1 cellular context compared by ENCODE assay signal in the genomic region with DNA sequence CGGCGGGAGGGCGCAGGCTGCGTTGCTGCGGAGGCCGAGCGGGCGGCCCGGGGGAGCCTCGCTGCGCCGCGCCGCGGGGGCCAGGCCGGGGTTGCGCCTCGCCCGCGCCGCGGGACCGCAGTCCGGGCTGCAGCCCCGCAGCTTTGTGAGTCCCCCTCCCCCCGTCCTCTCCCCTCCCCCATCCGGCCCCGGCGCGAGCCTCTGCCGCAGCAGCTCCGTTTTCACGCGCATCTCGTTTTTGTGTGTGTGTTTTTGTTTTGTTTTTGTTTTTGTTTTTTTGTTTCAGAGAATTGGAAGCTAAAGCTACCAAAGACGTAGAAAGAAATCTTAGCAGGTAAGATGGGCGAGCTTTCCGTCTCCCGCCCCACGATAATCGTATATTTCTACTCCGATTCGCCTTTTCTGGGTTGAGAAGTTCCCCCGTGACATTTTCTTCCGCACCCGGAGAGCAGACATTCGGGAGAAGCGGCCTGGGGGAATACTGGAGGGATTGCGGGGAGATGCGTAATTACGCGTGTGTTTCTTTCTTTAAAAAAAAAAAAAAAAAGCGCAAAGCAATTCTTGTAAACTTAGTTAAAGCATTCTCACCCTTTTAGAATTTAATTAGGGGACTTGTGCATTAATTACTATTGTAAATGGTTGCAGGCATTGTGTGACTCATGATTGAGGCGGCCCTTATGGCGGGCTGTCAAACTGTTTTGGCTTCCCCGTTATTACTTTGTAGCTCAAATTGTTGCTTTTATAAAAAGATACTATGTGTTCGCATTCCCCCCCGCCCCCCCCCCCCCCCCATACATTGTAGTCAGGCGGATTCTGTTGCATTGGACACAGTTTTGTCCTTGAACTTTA.
TF ChIP-seq lines count a peak whose summit lies in the region.

No MANE protein-coding gene starts in this region.

TF ChIP-seq in HepG2, 621 proteins besides CTCF, POLR2A, EP300 and RAD21 (continued from another document):
- TF ChIP-seq, protein P1, sequence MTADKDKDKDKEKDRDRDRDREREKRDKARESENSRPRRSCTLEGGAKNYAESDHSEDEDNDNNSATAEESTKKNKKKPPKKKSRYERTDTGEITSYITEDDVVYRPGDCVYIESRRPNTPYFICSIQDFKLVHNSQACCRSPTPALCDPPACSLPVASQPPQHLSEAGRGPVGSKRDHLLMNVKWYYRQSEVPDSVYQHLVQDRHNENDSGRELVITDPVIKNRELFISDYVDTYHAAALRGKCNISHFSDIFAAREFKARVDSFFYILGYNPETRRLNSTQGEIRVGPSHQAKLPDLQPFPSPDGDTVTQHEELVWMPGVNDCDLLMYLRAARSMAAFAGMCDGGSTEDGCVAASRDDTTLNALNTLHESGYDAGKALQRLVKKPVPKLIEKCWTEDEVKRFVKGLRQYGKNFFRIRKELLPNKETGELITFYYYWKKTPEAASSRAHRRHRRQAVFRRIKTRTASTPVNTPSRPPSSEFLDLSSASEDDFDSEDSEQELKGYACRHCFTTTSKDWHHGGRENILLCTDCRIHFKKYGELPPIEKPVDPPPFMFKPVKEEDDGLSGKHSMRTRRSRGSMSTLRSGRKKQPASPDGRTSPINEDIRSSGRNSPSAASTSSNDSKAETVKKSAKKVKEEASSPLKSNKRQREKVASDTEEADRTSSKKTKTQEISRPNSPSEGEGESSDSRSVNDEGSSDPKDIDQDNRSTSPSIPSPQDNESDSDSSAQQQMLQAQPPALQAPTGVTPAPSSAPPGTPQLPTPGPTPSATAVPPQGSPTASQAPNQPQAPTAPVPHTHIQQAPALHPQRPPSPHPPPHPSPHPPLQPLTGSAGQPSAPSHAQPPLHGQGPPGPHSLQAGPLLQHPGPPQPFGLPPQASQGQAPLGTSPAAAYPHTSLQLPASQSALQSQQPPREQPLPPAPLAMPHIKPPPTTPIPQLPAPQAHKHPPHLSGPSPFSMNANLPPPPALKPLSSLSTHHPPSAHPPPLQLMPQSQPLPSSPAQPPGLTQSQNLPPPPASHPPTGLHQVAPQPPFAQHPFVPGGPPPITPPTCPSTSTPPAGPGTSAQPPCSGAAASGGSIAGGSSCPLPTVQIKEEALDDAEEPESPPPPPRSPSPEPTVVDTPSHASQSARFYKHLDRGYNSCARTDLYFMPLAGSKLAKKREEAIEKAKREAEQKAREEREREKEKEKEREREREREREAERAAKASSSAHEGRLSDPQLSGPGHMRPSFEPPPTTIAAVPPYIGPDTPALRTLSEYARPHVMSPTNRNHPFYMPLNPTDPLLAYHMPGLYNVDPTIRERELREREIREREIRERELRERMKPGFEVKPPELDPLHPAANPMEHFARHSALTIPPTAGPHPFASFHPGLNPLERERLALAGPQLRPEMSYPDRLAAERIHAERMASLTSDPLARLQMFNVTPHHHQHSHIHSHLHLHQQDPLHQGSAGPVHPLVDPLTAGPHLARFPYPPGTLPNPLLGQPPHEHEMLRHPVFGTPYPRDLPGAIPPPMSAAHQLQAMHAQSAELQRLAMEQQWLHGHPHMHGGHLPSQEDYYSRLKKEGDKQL (CRISPR knock-in tag; IDR thresholded peaks at IDR 0.05; ENCODE audit: low read depth) = no peak
- TF ChIP-seq KLF16 (CRISPR knock-in tag; IDR thresholded peaks at IDR 0.05) = peak in 1 of 2 experiments; percentile 2; a peak in 1 of 4 replicates
- TF ChIP-seq EED (CRISPR knock-in tag; IDR thresholded peaks at IDR 0.05) = no peak
- TF ChIP-seq, protein P2, sequence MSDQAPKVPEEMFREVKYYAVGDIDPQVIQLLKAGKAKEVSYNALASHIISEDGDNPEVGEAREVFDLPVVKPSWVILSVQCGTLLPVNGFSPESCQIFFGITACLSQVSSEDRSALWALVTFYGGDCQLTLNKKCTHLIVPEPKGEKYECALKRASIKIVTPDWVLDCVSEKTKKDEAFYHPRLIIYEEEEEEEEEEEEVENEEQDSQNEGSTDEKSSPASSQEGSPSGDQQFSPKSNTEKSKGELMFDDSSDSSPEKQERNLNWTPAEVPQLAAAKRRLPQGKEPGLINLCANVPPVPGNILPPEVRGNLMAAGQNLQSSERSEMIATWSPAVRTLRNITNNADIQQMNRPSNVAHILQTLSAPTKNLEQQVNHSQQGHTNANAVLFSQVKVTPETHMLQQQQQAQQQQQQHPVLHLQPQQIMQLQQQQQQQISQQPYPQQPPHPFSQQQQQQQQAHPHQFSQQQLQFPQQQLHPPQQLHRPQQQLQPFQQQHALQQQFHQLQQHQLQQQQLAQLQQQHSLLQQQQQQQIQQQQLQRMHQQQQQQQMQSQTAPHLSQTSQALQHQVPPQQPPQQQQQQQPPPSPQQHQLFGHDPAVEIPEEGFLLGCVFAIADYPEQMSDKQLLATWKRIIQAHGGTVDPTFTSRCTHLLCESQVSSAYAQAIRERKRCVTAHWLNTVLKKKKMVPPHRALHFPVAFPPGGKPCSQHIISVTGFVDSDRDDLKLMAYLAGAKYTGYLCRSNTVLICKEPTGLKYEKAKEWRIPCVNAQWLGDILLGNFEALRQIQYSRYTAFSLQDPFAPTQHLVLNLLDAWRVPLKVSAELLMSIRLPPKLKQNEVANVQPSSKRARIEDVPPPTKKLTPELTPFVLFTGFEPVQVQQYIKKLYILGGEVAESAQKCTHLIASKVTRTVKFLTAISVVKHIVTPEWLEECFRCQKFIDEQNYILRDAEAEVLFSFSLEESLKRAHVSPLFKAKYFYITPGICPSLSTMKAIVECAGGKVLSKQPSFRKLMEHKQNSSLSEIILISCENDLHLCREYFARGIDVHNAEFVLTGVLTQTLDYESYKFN (CRISPR knock-in tag; conservative IDR thresholded peaks at IDR 0.05) = no peak
- no peak for TF ChIP-seq ZNF737 (CRISPR knock-in tag; IDR thresholded peaks at IDR 0.05; ENCODE audit: borderline replicate concordance)
- no peak for TF ChIP-seq ERF (CRISPR knock-in tag; IDR thresholded peaks at IDR 0.05)
- TF ChIP-seq, protein P3, sequence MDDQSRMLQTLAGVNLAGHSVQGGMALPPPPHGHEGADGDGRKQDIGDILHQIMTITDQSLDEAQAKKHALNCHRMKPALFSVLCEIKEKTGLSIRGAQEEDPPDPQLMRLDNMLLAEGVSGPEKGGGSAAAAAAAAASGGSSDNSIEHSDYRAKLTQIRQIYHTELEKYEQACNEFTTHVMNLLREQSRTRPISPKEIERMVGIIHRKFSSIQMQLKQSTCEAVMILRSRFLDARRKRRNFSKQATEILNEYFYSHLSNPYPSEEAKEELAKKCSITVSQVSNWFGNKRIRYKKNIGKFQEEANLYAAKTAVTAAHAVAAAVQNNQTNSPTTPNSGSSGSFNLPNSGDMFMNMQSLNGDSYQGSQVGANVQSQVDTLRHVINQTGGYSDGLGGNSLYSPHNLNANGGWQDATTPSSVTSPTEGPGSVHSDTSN (CRISPR knock-in tag; IDR thresholded peaks at IDR 0.05; ENCODE audit: borderline replicate concordance) = no peak
- no peak for TF ChIP-seq ZFP36L2 (CRISPR knock-in tag; IDR thresholded peaks at IDR 0.05)
- no peak for TF ChIP-seq REPIN1 (CRISPR knock-in tag; IDR thresholded peaks at IDR 0.05; ENCODE audit: borderline replicate concordance, low read depth)
- TF ChIP-seq ZNF788 (CRISPR knock-in tag; IDR thresholded peaks at IDR 0.05; ENCODE audit: borderline replicate concordance) = no peak
- TF ChIP-seq, protein P4, sequence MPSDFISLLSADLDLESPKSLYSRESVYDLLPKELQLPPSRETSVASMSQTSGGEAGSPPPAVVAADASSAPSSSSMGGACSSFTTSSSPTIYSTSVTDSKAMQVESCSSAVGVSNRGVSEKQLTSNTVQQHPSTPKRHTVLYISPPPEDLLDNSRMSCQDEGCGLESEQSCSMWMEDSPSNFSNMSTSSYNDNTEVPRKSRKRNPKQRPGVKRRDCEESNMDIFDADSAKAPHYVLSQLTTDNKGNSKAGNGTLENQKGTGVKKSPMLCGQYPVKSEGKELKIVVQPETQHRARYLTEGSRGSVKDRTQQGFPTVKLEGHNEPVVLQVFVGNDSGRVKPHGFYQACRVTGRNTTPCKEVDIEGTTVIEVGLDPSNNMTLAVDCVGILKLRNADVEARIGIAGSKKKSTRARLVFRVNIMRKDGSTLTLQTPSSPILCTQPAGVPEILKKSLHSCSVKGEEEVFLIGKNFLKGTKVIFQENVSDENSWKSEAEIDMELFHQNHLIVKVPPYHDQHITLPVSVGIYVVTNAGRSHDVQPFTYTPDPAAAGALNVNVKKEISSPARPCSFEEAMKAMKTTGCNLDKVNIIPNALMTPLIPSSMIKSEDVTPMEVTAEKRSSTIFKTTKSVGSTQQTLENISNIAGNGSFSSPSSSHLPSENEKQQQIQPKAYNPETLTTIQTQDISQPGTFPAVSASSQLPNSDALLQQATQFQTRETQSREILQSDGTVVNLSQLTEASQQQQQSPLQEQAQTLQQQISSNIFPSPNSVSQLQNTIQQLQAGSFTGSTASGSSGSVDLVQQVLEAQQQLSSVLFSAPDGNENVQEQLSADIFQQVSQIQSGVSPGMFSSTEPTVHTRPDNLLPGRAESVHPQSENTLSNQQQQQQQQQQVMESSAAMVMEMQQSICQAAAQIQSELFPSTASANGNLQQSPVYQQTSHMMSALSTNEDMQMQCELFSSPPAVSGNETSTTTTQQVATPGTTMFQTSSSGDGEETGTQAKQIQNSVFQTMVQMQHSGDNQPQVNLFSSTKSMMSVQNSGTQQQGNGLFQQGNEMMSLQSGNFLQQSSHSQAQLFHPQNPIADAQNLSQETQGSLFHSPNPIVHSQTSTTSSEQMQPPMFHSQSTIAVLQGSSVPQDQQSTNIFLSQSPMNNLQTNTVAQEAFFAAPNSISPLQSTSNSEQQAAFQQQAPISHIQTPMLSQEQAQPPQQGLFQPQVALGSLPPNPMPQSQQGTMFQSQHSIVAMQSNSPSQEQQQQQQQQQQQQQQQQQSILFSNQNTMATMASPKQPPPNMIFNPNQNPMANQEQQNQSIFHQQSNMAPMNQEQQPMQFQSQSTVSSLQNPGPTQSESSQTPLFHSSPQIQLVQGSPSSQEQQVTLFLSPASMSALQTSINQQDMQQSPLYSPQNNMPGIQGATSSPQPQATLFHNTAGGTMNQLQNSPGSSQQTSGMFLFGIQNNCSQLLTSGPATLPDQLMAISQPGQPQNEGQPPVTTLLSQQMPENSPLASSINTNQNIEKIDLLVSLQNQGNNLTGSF (CRISPR knock-in tag; IDR thresholded peaks at IDR 0.05) = no peak
- TF ChIP-seq, protein P5, sequence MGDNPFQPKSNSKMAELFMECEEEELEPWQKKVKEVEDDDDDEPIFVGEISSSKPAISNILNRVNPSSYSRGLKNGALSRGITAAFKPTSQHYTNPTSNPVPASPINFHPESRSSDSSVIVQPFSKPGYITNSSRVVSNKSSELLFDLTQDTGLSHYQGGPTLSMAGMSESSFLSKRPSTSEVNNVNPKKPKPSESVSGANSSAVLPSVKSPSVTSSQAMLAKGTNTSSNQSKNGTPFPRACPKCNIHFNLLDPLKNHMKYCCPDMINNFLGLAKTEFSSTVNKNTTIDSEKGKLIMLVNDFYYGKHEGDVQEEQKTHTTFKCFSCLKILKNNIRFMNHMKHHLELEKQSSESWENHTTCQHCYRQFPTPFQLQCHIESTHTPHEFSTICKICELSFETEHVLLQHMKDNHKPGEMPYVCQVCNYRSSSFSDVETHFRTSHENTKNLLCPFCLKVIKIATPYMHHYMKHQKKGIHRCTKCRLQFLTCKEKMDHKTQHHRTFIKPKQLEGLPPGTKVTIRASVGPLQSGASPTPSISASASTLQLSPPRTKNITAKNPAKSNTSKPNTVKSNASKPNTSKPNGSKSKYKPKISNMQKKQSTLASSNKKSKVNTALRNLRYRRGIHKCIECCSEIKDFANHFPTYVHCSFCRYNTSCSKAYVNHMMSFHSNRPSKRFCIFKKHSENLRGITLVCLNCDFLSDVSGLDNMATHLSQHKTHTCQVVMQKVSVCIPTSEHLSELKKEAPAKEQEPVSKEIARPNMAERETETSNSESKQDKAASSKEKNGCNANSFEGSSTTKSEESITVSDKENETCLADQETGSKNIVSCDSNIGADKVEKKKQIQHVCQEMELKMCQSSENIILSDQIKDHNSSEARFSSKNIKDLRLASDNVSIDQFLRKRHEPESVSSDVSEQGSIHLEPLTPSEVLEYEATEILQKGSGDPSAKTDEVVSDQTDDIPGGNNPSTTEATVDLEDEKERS (CRISPR knock-in tag; IDR thresholded peaks at IDR 0.05) = no peak
- TF ChIP-seq, protein P6, sequence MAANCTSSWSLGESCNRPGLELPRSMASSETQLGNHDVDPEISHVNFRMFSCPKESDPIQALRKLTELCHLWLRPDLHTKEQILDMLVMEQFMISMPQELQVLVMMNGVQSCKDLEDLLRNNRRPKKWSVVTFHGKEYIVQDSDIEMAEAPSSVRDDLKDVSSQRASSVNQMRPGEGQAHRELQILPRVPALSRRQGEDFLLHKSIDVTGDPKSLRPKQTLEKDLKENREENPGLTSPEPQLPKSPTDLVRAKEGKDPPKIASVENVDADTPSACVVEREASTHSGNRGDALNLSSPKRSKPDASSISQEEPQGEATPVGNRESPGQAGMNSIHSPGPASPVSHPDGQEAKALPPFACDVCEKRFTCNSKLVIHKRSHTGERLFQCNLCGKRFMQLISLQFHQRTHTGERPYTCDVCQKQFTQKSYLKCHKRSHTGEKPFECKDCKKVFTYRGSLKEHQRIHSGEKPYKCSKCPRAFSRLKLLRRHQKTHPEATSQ (CRISPR knock-in tag; IDR thresholded peaks at IDR 0.05; ENCODE audit: borderline replicate concordance) = no peak
- TF ChIP-seq, protein P7, sequence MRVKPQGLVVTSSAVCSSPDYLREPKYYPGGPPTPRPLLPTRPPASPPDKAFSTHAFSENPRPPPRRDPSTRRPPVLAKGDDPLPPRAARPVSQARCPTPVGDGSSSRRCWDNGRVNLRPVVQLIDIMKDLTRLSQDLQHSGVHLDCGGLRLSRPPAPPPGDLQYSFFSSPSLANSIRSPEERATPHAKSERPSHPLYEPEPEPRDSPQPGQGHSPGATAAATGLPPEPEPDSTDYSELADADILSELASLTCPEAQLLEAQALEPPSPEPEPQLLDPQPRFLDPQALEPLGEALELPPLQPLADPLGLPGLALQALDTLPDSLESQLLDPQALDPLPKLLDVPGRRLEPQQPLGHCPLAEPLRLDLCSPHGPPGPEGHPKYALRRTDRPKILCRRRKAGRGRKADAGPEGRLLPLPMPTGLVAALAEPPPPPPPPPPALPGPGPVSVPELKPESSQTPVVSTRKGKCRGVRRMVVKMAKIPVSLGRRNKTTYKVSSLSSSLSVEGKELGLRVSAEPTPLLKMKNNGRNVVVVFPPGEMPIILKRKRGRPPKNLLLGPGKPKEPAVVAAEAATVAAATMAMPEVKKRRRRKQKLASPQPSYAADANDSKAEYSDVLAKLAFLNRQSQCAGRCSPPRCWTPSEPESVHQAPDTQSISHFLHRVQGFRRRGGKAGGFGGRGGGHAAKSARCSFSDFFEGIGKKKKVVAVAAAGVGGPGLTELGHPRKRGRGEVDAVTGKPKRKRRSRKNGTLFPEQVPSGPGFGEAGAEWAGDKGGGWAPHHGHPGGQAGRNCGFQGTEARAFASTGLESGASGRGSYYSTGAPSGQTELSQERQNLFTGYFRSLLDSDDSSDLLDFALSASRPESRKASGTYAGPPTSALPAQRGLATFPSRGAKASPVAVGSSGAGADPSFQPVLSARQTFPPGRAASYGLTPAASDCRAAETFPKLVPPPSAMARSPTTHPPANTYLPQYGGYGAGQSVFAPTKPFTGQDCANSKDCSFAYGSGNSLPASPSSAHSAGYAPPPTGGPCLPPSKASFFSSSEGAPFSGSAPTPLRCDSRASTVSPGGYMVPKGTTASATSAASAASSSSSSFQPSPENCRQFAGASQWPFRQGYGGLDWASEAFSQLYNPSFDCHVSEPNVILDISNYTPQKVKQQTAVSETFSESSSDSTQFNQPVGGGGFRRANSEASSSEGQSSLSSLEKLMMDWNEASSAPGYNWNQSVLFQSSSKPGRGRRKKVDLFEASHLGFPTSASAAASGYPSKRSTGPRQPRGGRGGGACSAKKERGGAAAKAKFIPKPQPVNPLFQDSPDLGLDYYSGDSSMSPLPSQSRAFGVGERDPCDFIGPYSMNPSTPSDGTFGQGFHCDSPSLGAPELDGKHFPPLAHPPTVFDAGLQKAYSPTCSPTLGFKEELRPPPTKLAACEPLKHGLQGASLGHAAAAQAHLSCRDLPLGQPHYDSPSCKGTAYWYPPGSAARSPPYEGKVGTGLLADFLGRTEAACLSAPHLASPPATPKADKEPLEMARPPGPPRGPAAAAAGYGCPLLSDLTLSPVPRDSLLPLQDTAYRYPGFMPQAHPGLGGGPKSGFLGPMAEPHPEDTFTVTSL (CRISPR knock-in tag; IDR thresholded peaks at IDR 0.05; ENCODE audit: borderline replicate concordance) = no peak
